1 cellular context compared by ENCODE assay signal in genomic region chr2:135980450-135981080, GRCh38.
TF ChIP-seq lines count a peak whose summit lies in the region.

No MANE protein-coding gene starts in this region.

TF ChIP-seq in WTC11, 78 proteins besides CTCF, POLR2A, EP300 and RAD21 (continued from another document):
- no peak for TF ChIP-seq ARID4B (CRISPR knock-in tag; IDR thresholded peaks at IDR 0.05; ENCODE audit: borderline replicate concordance)
- no peak for TF ChIP-seq STAT6 (CRISPR knock-in tag; conservative IDR thresholded peaks at IDR 0.05; ENCODE audit: low read depth)
- no peak for TF ChIP-seq SP1 (CRISPR knock-in tag; conservative IDR thresholded peaks at IDR 0.05)
- TF ChIP-seq ZBTB21 (CRISPR knock-in tag; IDR thresholded peaks at IDR 0.05; ENCODE audit: borderline replicate concordance): no peak
- TF ChIP-seq AFF4 (CRISPR knock-in tag; IDR thresholded peaks at IDR 0.05; ENCODE audit: borderline replicate concordance): no peak
- no peak for TF ChIP-seq SMAD3 (CRISPR knock-in tag; IDR thresholded peaks at IDR 0.05; ENCODE audit: borderline replicate concordance)
- no peak for TF ChIP-seq GRHL2 (CRISPR knock-in tag; IDR thresholded peaks at IDR 0.05; ENCODE audit: insufficient replicate concordance, severe bottlenecking)
- no peak for TF ChIP-seq HMGXB4 (CRISPR knock-in tag; IDR thresholded peaks at IDR 0.05)
- TF ChIP-seq ZNF138 (CRISPR knock-in tag; conservative IDR thresholded peaks at IDR 0.05): no peak
- no peak for TF ChIP-seq FOXP4 (CRISPR knock-in tag; IDR thresholded peaks at IDR 0.05)
- TF ChIP-seq ZNF396 (CRISPR knock-in tag; IDR thresholded peaks at IDR 0.05; ENCODE audit: borderline replicate concordance): no peak
